ENCODE assay signal across 19 cellular contexts in the genomic region with DNA sequence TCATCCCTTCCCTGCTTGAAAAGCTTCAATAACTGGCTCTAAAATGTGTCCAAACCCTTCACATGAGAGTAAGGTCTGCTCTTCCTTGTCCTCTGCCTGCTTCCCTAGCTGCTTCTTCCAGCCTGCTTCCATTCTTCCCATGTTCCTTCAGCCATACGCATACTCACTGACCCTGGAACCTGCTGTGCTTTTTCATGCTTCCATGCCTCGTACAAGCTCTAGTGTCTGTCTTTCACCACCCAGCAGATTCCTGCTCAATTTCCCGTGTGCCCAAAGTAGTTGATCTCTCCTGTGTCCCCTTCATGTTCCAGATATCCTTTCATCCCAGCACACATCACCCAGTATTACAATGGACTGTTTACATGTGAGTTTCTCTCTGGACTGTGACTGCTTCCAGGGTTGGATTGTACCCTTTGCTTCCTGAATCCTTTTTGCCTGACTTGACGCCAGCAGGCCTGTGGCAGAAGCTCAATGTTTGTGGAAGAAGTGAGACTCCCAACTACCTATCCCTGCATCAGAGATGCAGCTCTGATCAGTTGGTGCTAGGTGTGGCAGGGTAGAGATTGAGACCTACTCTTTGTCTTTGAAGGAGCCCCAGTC. TPM values are rescaled to one million over a fixed set of nuclear protein-coding genes. Genes with fewer than 3 reads are reported as not detected.
DNase-seq lines count a peak whose midpoint lies in the region; ATAC-seq and TF ChIP-seq lines count a peak whose summit lies in the region.
"Had no signal": no experiment of that assay in that cellular context is flagged by ENCODE, and none has a peak within 500 bp of the region (broad histone marks: within the 10 kb centered on the region; RNA-seq: fewer than 3 reads in every experiment).

No MANE protein-coding gene starts in this region.

- H3K36me3 Mint-ChIP-seq in CD8-positive, alpha-beta T cell: no peaks in the 10 kb centered on the region
- H3K36me3 Mint-ChIP-seq in HFFc6 (ENCODE audit: low read depth): no peaks in the 10 kb centered on the region
- H3K36me3 Mint-ChIP-seq in dendritic cell treated with granulocyte-macrophage colony-stimulating factor and Interleukin-4, amounts not matched to agents 40 ng/mL and 50 ng/mL, for 4 days (ENCODE audit: low read depth): peaks cover 48% of the 10 kb centered on the region
- H3K36me3 Mint-ChIP-seq: CD4-positive, alpha-beta memory T cell; memory B cell had no signal

- H3K9me3 ChIP-seq in CD8-positive, alpha-beta T cell (ENCODE audit: low read length): no peaks in the 10 kb centered on the region
- no peaks in the 10 kb centered on the region for H3K9me3 ChIP-seq in neuronal stem cell (replicated peaks in 1 of 2; ENCODE audit: control insufficient read depth in 2 of 2, insufficient read depth in 1 of 2, low read depth in 1 of 2, low read length in 2 of 2)
- H3K9me3 ChIP-seq: breast epithelium, colonic mucosa, prostate gland, uterus had no signal

- H2AFZ ChIP-seq in neuronal stem cell (ENCODE audit: low read length): no peak overlapping the region

- peak overlapping the region; percentile 10 for H3K27ac Mint-ChIP-seq in CD8-positive, alpha-beta T cell
- H3K27ac Mint-ChIP-seq in HFFc6: peak overlapping the region; percentile 19; the same call in 1 of the 2 replicates
- H3K27ac Mint-ChIP-seq in dendritic cell treated with granulocyte-macrophage colony-stimulating factor and Interleukin-4, amounts not matched to agents 40 ng/mL and 50 ng/mL, for 4 days: peak overlapping the region; percentile 0

- POLR2A ChIA-PET in CD8-positive, alpha-beta T cell (lab: Charles Lee): interaction anchor here (1.0 kb wide), 1 partner anchor 25 kb away, joined by 3 read pairs; no protein-coding TSS in a partner anchor

- no peak overlapping the region for H2AK5ac ChIP-seq in neuronal stem cell (ENCODE audit: low read depth, low read length)

- H3K18ac ChIP-seq in neuronal stem cell (ENCODE audit: low read length): no peak overlapping the region

- no peaks in the 10 kb centered on the region for H3K27me3 ChIP-seq in CD8-positive, alpha-beta T cell (ENCODE audit: insufficient read depth, low read length)
- H3K27me3 ChIP-seq in neuronal stem cell (ENCODE audit: control insufficient read depth in 3 of 3, insufficient read depth in 3 of 3, low read depth in 1 of 3, low read length in 3 of 3): no peaks in the 10 kb centered on the region
- H3K27me3 ChIP-seq: breast epithelium, colonic mucosa, uterus had no signal

- H4K91ac ChIP-seq in neuronal stem cell (ENCODE audit: low read depth, low read length, poor library complexity): no peak overlapping the region

- no peak overlapping the region for H2BK5ac ChIP-seq in neuronal stem cell (ENCODE audit: low read length)

- peak overlapping the region; percentile 21 for H3K9ac ChIP-seq in neuronal stem cell (ENCODE audit: low read depth, low read length, poor library complexity)

- no peak overlapping the region for H3K14ac ChIP-seq in neuronal stem cell (ENCODE audit: low read length)

- no peak overlapping the region for H2BK15ac ChIP-seq in neuronal stem cell (ENCODE audit: low read length)

- H3K36me3 ChIP-seq in CD8-positive, alpha-beta T cell (ENCODE audit: insufficient read depth, low read length): no peaks in the 10 kb centered on the region
- H3K36me3 ChIP-seq in neuronal stem cell (replicated peaks in 1 of 2; ENCODE audit: control insufficient read depth in 2 of 2, insufficient read depth in 2 of 2, low read length in 2 of 2): no peaks in the 10 kb centered on the region
- H3K36me3 ChIP-seq: breast epithelium, colonic mucosa, prostate gland, uterus had no signal

- CTCF ChIA-PET in CD8-positive, alpha-beta T cell (lab: Charles Lee): interaction anchor here (0.7 to 1.8 kb wide), 7 partner anchors 8 to 67 kb away, joined by 3 to 6 read pairs (median 4); a partner anchor contains a TSS

- no peak overlapping the region for H2BK12ac ChIP-seq in neuronal stem cell (ENCODE audit: low read length)

- H3K9me3 Mint-ChIP-seq in CD8-positive, alpha-beta T cell: no peaks in the 10 kb centered on the region
- no peaks in the 10 kb centered on the region for H3K9me3 Mint-ChIP-seq in HFFc6
- H3K9me3 Mint-ChIP-seq in dendritic cell treated with granulocyte-macrophage colony-stimulating factor and Interleukin-4, amounts not matched to agents 40 ng/mL and 50 ng/mL, for 4 days: no peaks in the 10 kb centered on the region
- H3K9me3 Mint-ChIP-seq: CD4-positive, alpha-beta memory T cell; memory B cell; naive thymus-derived CD4-positive, alpha-beta T cell had no signal

- intact Hi-C loops in CD8-positive, alpha-beta T cell (cut with DNase I, micrococcal nuclease): no loop called here
- intact Hi-C loops in dendritic cell treated with granulocyte-macrophage colony-stimulating factor and Interleukin-4, amounts not matched to agents 40 ng/mL and 50 ng/mL, for 4 days (cut with micrococcal nuclease): loop anchor here (10.0 kb wide), 1 partner anchor 54 kb away; no protein-coding TSS in a partner anchor
- intact Hi-C loops in left ventricle myocardium superior (cut with micrococcal nuclease): no loop called here
- intact Hi-C loops in head of caudate nucleus (cut with DNase I): loop anchor here (10.0 kb wide), 1 partner anchor 66 kb away; no protein-coding TSS in a partner anchor

- ATAC-seq in CD8-positive, alpha-beta T cell: no peak
- ATAC-seq in left ventricle myocardium superior: no peak
- ATAC-seq: naive thymus-derived CD4-positive, alpha-beta T cell had no signal

- H3K79me1 ChIP-seq in neuronal stem cell (ENCODE audit: low read depth, low read length): no peaks in the 10 kb centered on the region

- H3K27ac ChIP-seq in CD8-positive, alpha-beta T cell (ENCODE audit: low read depth, low read length): no peak overlapping the region
- H3K27ac ChIP-seq in neuronal stem cell (replicated peaks; ENCODE audit: low read length): no peak overlapping the region
- H3K27ac ChIP-seq: breast epithelium, colonic mucosa, prostate gland, uterus had no signal

- H3K4me1 ChIP-seq in CD8-positive, alpha-beta T cell (ENCODE audit: insufficient read depth, low read length): no peaks in the 10 kb centered on the region
- H3K4me1 ChIP-seq in neuronal stem cell (ENCODE audit: control insufficient read depth in 2 of 2, insufficient read depth in 1 of 2, low read depth in 1 of 2, low read length in 2 of 2): peaks cover 2 to 3% of the 10 kb centered on the region in 2 donors
- H3K4me1 ChIP-seq: colonic mucosa, prostate gland had no signal

- H3K4me2 ChIP-seq in neuronal stem cell (ENCODE audit: insufficient read depth, low read length, poor library complexity, severe bottlenecking): no peak overlapping the region

- no peak for TF ChIP-seq CTCF in CD8-positive, alpha-beta T cell (IDR thresholded peaks at IDR 0.05)
- no peak for TF ChIP-seq CTCF in HFFc6 (IDR thresholded peaks at IDR 0.05)

- no peaks in the 10 kb centered on the region for H3K27me3 Mint-ChIP-seq in CD8-positive, alpha-beta T cell (ENCODE audit: low read depth)
- no peaks in the 10 kb centered on the region; the same call in none of the 2 replicates for H3K27me3 Mint-ChIP-seq in HFFc6 (ENCODE audit: insufficient read depth)
- H3K27me3 Mint-ChIP-seq in dendritic cell treated with granulocyte-macrophage colony-stimulating factor and Interleukin-4, amounts not matched to agents 40 ng/mL and 50 ng/mL, for 4 days: no peaks in the 10 kb centered on the region
- H3K27me3 Mint-ChIP-seq: CD4-positive, alpha-beta memory T cell; memory B cell; naive thymus-derived CD4-positive, alpha-beta T cell had no signal

- WGBS in neuronal stem cell (ENCODE audit: extremely low coverage in 2 of 2, insufficient read length in 2 of 2, insufficient replicate concordance in 1 of 2), 2 donors: no CpG with 5 or more reads among the region's 4 CpGs

- H3K4me3 Mint-ChIP-seq in CD8-positive, alpha-beta T cell: no peak overlapping the region
- no peak overlapping the region for H3K4me3 Mint-ChIP-seq in HFFc6
- H3K4me3 Mint-ChIP-seq in dendritic cell treated with granulocyte-macrophage colony-stimulating factor and Interleukin-4, amounts not matched to agents 40 ng/mL and 50 ng/mL, for 4 days: no peak overlapping the region
- H3K4me3 Mint-ChIP-seq: CD4-positive, alpha-beta memory T cell; memory B cell; naive thymus-derived CD4-positive, alpha-beta T cell had no signal

- no peak overlapping the region for H4K8ac ChIP-seq in neuronal stem cell (ENCODE audit: low read depth, low read length)

- H3K23ac ChIP-seq in neuronal stem cell (ENCODE audit: low read depth, low read length, poor library complexity): no peak overlapping the region

- H2BK120ac ChIP-seq in neuronal stem cell (ENCODE audit: low read depth, low read length): no peak overlapping the region

- no peak overlapping the region for H3K4me3 ChIP-seq in CD8-positive, alpha-beta T cell (ENCODE audit: low read depth, low read length)
- no peak overlapping the region for H3K4me3 ChIP-seq in neuronal stem cell (ENCODE audit: low read length in 2 of 2)
- H3K4me3 ChIP-seq: breast epithelium, colonic mucosa, prostate gland, uterus had no signal

- no peak for DNase-seq in CD8-positive, alpha-beta T cell
- DNase-seq in HFFc6 (no peak), neuronal stem cell (ENCODE audit: low spot score) (no peak), left ventricle myocardium superior (no peak), head of caudate nucleus (no peak)
- DNase-seq in stimulated activated CD4-positive, alpha-beta T cell treated with anti-CD3 and anti-CD28 coated beads, Interleukin-1b, Interleukin-23, amount 100 ng/mL, for 48 hours: no peak
- DNase-seq: activated CD4-positive, CD25-positive, alpha-beta regulatory T cell treated with anti-CD3 and anti-CD28 coated beads, Interleukin-2, amount 50 U/mL, for 72 hours; activated effector memory CD4-positive, alpha-beta T cell treated with Interleukin-2 at 50 U/mL for 16 hours; CD4-positive, alpha-beta memory T cell; colonic mucosa; DMS79; naive thymus-derived CD4-positive, alpha-beta T cell; NCI-H1694 treated with DMSO at 0.1 percent for 48 hours; NCI-H748 treated with DMSO at 0.1 percent for 48 hours; uterus had no signal

- H3K4ac ChIP-seq in neuronal stem cell (ENCODE audit: low read length): no peak overlapping the region

- peaks cover 17% of the 10 kb centered on the region for H3K4me1 Mint-ChIP-seq in CD8-positive, alpha-beta T cell (ENCODE audit: low read depth)
- H3K4me1 Mint-ChIP-seq in HFFc6 (ENCODE audit: low read depth): peaks cover 60% of the 10 kb centered on the region
- peaks cover 78% of the 10 kb centered on the region for H3K4me1 Mint-ChIP-seq in dendritic cell treated with granulocyte-macrophage colony-stimulating factor and Interleukin-4, amounts not matched to agents 40 ng/mL and 50 ng/mL, for 4 days (ENCODE audit: low read depth)

RNA-seq across cellular contexts. Expression of a gene that starts 35.9 kb away (rescaled TPM):
- total RNA-seq in CD8-positive, alpha-beta T cell: 10 to 100 TPM; 43.9 to 44.6 TPM
- total RNA-seq in HFFc6 (2021; fragmentation: NEBNext Ultra II Directional; extraction: Animal tissue kit (Norgen Biotek cat#: 25700)): 10 to 100 TPM in 3 of 6 experiments, 1 to 10 TPM in 3; 9.4 to 10.6 (median 9.9) TPM
- polyA plus RNA-seq in neuronal stem cell (2013, experiment 1 of 2): 8.9 TPM
- 8.5 TPM for polyA plus RNA-seq in neuronal stem cell (2013, experiment 2 of 2)
- total RNA-seq in left ventricle myocardium superior: 13.3 TPM

RNA-seq across cellular contexts. Expression of a gene that starts 36.2 kb away (rescaled TPM):
- total RNA-seq in CD8-positive, alpha-beta T cell: 10 to 100 TPM; 24.3 to 24.9 TPM
- 100 to 1,000 TPM; 160 to 173 (median 168) TPM for total RNA-seq in HFFc6 (2021; fragmentation: NEBNext Ultra II Directional; extraction: Animal tissue kit (Norgen Biotek cat#: 25700))
- polyA plus RNA-seq in neuronal stem cell (2013, experiment 1 of 2): 47.7 TPM
- 46.5 TPM for polyA plus RNA-seq in neuronal stem cell (2013, experiment 2 of 2)
- 121 TPM for total RNA-seq in left ventricle myocardium superior

Comparison
In these comparisons a context has a peak if more than half of its experiments do, and no peak if none do; other contexts are left out.
1. intact Hi-C loops: an anchor here in dendritic cell treated with granulocyte-macrophage colony-stimulating factor and Interleukin-4, amounts not matched to agents 40 ng/mL and 50 ng/mL, for 4 days (10.0 kb wide) and head of caudate nucleus (10.0 kb wide); none called in CD8-positive, alpha-beta T cell and left ventricle myocardium superior.